1 cellular context compared by ENCODE assay signal in genomic region chr17:74245145-74245817, GRCh38.
TF ChIP-seq lines count a peak whose summit lies in the region.

No MANE protein-coding gene starts in this region.

TF ChIP-seq in SK-N-SH treated with all-trans-retinoic acid at 6 μM for 48 hours, 23 proteins besides CTCF, POLR2A, EP300 and RAD21 (continued from another document):
- no peak for TF ChIP-seq POU6F1 (CRISPR knock-in tag; IDR thresholded peaks at IDR 0.05; ENCODE audit: borderline replicate concordance, low read depth)
- no peak for TF ChIP-seq TCF4 (CRISPR knock-in tag; IDR thresholded peaks at IDR 0.05; ENCODE audit: borderline replicate concordance)
- no peak for TF ChIP-seq ZNF70 (CRISPR knock-in tag; IDR thresholded peaks at IDR 0.05)
